1 cellular context compared by ENCODE assay signal in genomic region chr1:72062584-72062983, GRCh38.
TF ChIP-seq lines count a peak whose summit lies in the region.

No MANE protein-coding gene starts in this region.

TF ChIP-seq in IMR-90, 13 proteins besides CTCF, POLR2A, EP300 and RAD21 (continued from another document):
- no peak for TF ChIP-seq CHD1 (IDR thresholded peaks at IDR 0.05; ENCODE audit: low read depth, low read length)
- no peak for TF ChIP-seq MAZ (IDR thresholded peaks at IDR 0.05; ENCODE audit: borderline replicate concordance, low read depth, low read length)
- TF ChIP-seq USF2 (IDR thresholded peaks at IDR 0.05; ENCODE audit: low read depth, low read length), result no peak
- no peak for TF ChIP-seq SMC3 (IDR thresholded peaks at IDR 0.05; ENCODE audit: low read depth, low read length)
- TF ChIP-seq MXI1 (IDR thresholded peaks at IDR 0.05; ENCODE audit: borderline replicate concordance, low read depth, low read length), result no peak
- no peak for TF ChIP-seq RCOR1 (IDR thresholded peaks at IDR 0.05; ENCODE audit: insufficient replicate concordance, low read length)
- no peak for TF ChIP-seq RFX5 (IDR thresholded peaks at IDR 0.05; ENCODE audit: low read depth, low read length)
- no peak for TF ChIP-seq ELK1 (IDR thresholded peaks at IDR 0.05; ENCODE audit: borderline replicate concordance, low read depth, low read length)
